ENCODE assay signal across 19 cellular contexts in the genomic region with DNA sequence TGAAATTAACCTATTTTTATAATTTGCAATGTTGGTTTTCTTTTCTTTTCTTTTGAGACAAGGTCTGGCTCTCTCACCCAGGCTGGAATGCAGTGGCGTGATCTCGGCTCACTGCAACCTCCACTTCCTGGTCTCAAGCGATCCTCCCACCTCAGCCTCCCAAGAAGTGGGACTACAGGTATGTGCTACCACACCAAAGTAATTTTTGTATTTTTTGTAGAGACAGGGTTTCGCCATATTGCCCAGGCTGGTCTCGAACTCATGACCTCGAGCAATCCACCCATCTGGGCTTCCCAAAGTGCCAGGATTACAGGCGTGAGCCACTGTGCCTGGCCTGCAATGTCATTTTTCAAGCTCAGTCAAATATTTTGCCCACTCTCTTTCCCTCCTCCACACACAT. TPM values are rescaled to one million over a fixed set of nuclear protein-coding genes. Genes with fewer than 3 reads are reported as not detected.
"Had no signal": no experiment of that assay in that cellular context is flagged by ENCODE, and none has a peak within 500 bp of the region (broad histone marks: within the 10 kb centered on the region; RNA-seq: fewer than 3 reads in every experiment).

No MANE protein-coding gene starts in this region.

- H3K27me3 ChIP-seq: heart left ventricle, testis had no signal

- H3K27ac Mint-ChIP-seq: naive thymus-derived CD8-positive, alpha-beta T cell; stimulated activated effector memory CD8-positive, alpha-beta T cell treated with anti-CD3 and anti-CD28 coated beads, Interleukin-12 subunit alpha, Interleukin-12 subunit beta, amount 100 ng/mL, for 72 hours; type B pancreatic cell had no signal

- DNase-seq: dermis blood vessel endothelial cell; foreskin keratinocyte; heart left ventricle; hippocampal formation; mesendoderm; mucosa of descending colon; naive thymus-derived CD8-positive, alpha-beta T cell; stimulated activated CD4-positive, alpha-beta T cell treated with anti-CD3 and anti-CD28 coated beads, Interleukin-4, amount 100 ng/mL, for 1 hour; stimulated activated CD8-positive, alpha-beta memory T cell treated with anti-CD3 and anti-CD28 coated beads, Interleukin-4, amount 100 ng/mL, for 48 hours; stimulated activated naive CD8-positive, alpha-beta T cell treated with anti-CD3 and anti-CD28 coated beads, Interleukin-15, Interleukin-2, amounts not matched to agents 100 U/mL and 50 U/mL, for 24 hours; testis had no signal

- ATAC-seq: foreskin keratinocyte; heart left ventricle; mucosa of descending colon; naive thymus-derived CD8-positive, alpha-beta T cell; stimulated activated effector memory CD8-positive, alpha-beta T cell treated with anti-CD3 and anti-CD28 coated beads, Interleukin-12 subunit alpha, Interleukin-12 subunit beta, amount 100 ng/mL, for 72 hours; stimulated activated naive CD8-positive, alpha-beta T cell treated with anti-CD3 and anti-CD28 coated beads, Interleukin-15, Interleukin-2, amounts not matched to agents 100 U/mL and 50 U/mL, for 24 hours had no signal

- H3K4me2 ChIP-seq: smooth muscle cell had no signal

- H3K4me3 Mint-ChIP-seq: naive thymus-derived CD8-positive, alpha-beta T cell; stimulated activated effector memory CD8-positive, alpha-beta T cell treated with anti-CD3 and anti-CD28 coated beads, Interleukin-12 subunit alpha, Interleukin-12 subunit beta, amount 100 ng/mL, for 72 hours; type B pancreatic cell had no signal

- H3K4me3 ChIP-seq: heart left ventricle, mucosa of descending colon, right atrium auricular region, smooth muscle cell, testis had no signal

- H3K36me3 Mint-ChIP-seq: stimulated activated effector memory CD8-positive, alpha-beta T cell treated with anti-CD3 and anti-CD28 coated beads, Interleukin-12 subunit alpha, Interleukin-12 subunit beta, amount 100 ng/mL, for 72 hours; type B pancreatic cell had no signal

- H3K9me3 ChIP-seq: testis had no signal

- H3K36me3 ChIP-seq: heart left ventricle, right atrium auricular region had no signal

- H3K4me1 ChIP-seq: foreskin keratinocyte, heart left ventricle, right atrium auricular region had no signal

- H3K4me1 Mint-ChIP-seq: naive thymus-derived CD8-positive, alpha-beta T cell; stimulated activated effector memory CD8-positive, alpha-beta T cell treated with anti-CD3 and anti-CD28 coated beads, Interleukin-12 subunit alpha, Interleukin-12 subunit beta, amount 100 ng/mL, for 72 hours had no signal

- H3K27ac ChIP-seq: foreskin keratinocyte, right atrium auricular region had no signal

RNA-seq across cellular contexts. Expression of gene MYH11, which starts 36.0 kb away (rescaled TPM):
- total RNA-seq: dermis blood vessel endothelial cell; epithelial cell of proximal tubule; foreskin keratinocyte; lung microvascular endothelial cell; naive thymus-derived CD8-positive, alpha-beta T cell; pulmonary artery endothelial cell; smooth muscle cell had no signal
- polyA plus RNA-seq: foreskin keratinocyte, neural cell had no signal
